In the genomic region with DNA sequence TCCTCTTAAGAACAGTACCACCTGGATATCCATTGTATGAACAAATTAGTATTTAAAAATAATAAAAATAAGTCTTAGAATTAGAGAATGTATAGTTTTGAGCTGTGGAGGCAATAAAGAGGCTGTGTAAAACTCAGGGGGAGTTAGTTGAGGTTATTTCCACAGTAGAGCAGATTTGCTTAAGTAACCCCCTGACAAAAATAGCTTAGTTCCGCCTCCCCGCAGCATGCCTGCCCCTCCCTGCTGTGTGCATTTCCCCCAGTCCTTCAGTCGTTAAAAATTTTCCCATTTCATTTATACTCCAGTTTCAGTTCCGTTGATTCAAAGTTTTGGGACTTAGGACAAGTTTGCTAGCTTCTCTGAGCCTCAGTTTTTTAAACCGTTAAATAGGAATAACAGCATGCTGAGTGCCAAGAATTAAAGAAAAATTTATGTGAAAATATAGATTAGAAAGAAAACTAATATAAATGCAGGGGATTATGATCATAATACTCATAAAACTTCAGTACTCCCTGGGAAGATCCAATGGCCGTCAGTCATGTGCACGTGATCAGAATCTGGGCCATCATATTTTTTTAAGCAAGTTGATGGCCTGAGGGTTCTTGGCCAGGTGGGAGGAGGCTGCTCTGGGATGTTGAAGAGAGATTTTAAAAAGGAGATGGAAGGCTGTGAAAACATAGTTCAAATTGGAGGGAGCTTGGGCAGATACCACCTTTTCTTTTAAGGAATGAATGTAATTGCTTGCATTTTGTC, we compare ENCODE assay signal across 8 cellular contexts. TPM values are rescaled to one million over a fixed set of nuclear protein-coding genes. Genes with fewer than 3 reads are reported as not detected.
A peak's percentile ranks its signal among the peaks of the same experiment; 100 is the strongest.
DNase-seq lines count a peak whose midpoint lies in the region; ATAC-seq, FAIRE-seq and TF ChIP-seq lines count a peak whose summit lies in the region.

No MANE protein-coding gene starts in this region.

- H3K27me3 ChIP-seq in HUES64 (ENCODE audit: insufficient read depth, low read length) = no peaks in the 10 kb centered on the region
- no peaks in the 10 kb centered on the region; a peak in 1 of 5 replicates for H3K27me3 ChIP-seq in HepG2 (ENCODE audit: control insufficient read depth in 1 of 2, insufficient read depth in 2 of 2, low read length in 2 of 2)

- WGBS in HUES64 = 11% methylated on average over 7 of the region's 7 CpGs
- WGBS in HepG2 (ENCODE audit: low lambda C conversion rate) = 46% methylated on average over 7 of the region's 7 CpGs

- TF ChIP-seq POLR2A in HepG2 (IDR thresholded peaks at IDR 0.05; ENCODE audit: insufficient read depth in 1 of 2, low read depth in 2 of 2, low read length in 2 of 2) = no peak

- H3K27ac Mint-ChIP-seq in activated naive CD8-positive, alpha-beta T cell treated with anti-CD3 and anti-CD28 coated beads, Interleukin-2, amount 50 U/mL, for 24 hours = peak overlapping the region; percentile 81

- CTCF ChIA-PET in HepG2 (lab: Yijun Ruan, JAX; ENCODE audit: low intra/inter-chr PET ratio, low total read pairs) = no interaction called here

- H3K4me1 ChIP-seq in HUES64 (ENCODE audit: insufficient read depth, low read length) (peaks cover 83% of the 10 kb centered on the region), HepG2 (ENCODE audit: insufficient read depth, low read length) (peaks cover 87% of the 10 kb centered on the region)

- H3K79me2 ChIP-seq in HepG2 (ENCODE audit: insufficient read depth, low read length) = peaks cover 22% of the 10 kb centered on the region

- H3K9me3 ChIP-seq in HUES64 (ENCODE audit: insufficient read depth, low read depth, low read length) (no peaks in the 10 kb centered on the region), HepG2 (ENCODE audit: low read length) (no peaks in the 10 kb centered on the region)

- H4K20me1 ChIP-seq in HepG2 (ENCODE audit: insufficient read depth, low read length) = no peaks in the 10 kb centered on the region

- H3K36me3 Mint-ChIP-seq in activated naive CD8-positive, alpha-beta T cell treated with anti-CD3 and anti-CD28 coated beads, Interleukin-2, amount 50 U/mL, for 24 hours (ENCODE audit: low read depth) = peaks cover 7% of the 10 kb centered on the region

- in situ Hi-C loops in HepG2 (cut with HindIII; ENCODE audit: extremely low pct_ligation_motif_present, low pct_unique_long_range_greater_than_20kb) = loop anchor here (5.0 kb wide), 1 partner anchor 45 kb away; no protein-coding TSS in a partner anchor

- H3K27me3 Mint-ChIP-seq in activated naive CD8-positive, alpha-beta T cell treated with anti-CD3 and anti-CD28 coated beads, Interleukin-2, amount 50 U/mL, for 24 hours = no peaks in the 10 kb centered on the region

- H2AFZ ChIP-seq in HepG2 (ENCODE audit: low read length) = no peak overlapping the region

- H3K27ac ChIP-seq in HUES64 (ENCODE audit: low read depth, low read length) (peak overlapping the region; percentile 85), HepG2 (ENCODE audit: extremely low read length, insufficient read depth, low read length) (peak overlapping the region; percentile 98)

- TF ChIP-seq EP300 in HepG2 (IDR thresholded peaks at IDR 0.05; ENCODE audit: low read depth in 2 of 2, low read length in 2 of 2) (no peak), HepG2 (CRISPR knock-in tag; IDR thresholded peaks at IDR 0.05; ENCODE audit: borderline replicate concordance) (no peak)

- H3K4me3 ChIP-seq in HUES64 (ENCODE audit: low read length) = peak overlapping the region; percentile 35
- peak overlapping the region in 1 of 3 experiments; percentile 38; a peak in 2 of 6 replicates for H3K4me3 ChIP-seq in HepG2 (replicated peaks in 1 of 3; ENCODE audit: insufficient read depth in 1 of 3, low read depth in 2 of 3, low read length in 3 of 3)

- H3K4me3 Mint-ChIP-seq in activated naive CD8-positive, alpha-beta T cell treated with anti-CD3 and anti-CD28 coated beads, Interleukin-2, amount 50 U/mL, for 24 hours = peak overlapping the region; percentile 63

- H3K4me2 ChIP-seq in HepG2 (ENCODE audit: low read depth, low read length) = peak overlapping the region; percentile 85

- H3K9ac ChIP-seq in HUES64 (ENCODE audit: low read depth, low read length) (peak overlapping the region; percentile 48; the same call in 1 of the 2 replicates), HepG2 (ENCODE audit: insufficient read depth, low read depth, low read length) (peak overlapping the region; percentile 97)

- TF ChIP-seq CTCF in HepG2 (CRISPR knock-in tag; IDR thresholded peaks at IDR 0.05) = no peak

- POLR2A ChIA-PET in HepG2 (lab: Yijun Ruan, JAX) = interaction anchor here (0.9 to 7.1 kb wide), 14 partner anchors 10 to 274 kb away, joined by 3 to 91 read pairs (median 4); a partner anchor contains a TSS

- BruUV-seq in HepG2 (replicated peaks; lab: Mats Ljungman, UMichigan) = no TSS peak

- TF ChIP-seq RAD21 in HepG2 (CRISPR knock-in tag; IDR thresholded peaks at IDR 0.05) = no peak

- peak; percentile 23 for ATAC-seq in GM18909 (IDR thresholded peaks at IDR 0.05; ENCODE audit: poor library complexity, unreplicated experiment)
- no peak for ATAC-seq in activated naive CD8-positive, alpha-beta T cell treated with anti-CD3 and anti-CD28 coated beads, Interleukin-2, amount 50 U/mL, for 24 hours
- no peak for ATAC-seq in HepG2

- H3K4me1 Mint-ChIP-seq in activated naive CD8-positive, alpha-beta T cell treated with anti-CD3 and anti-CD28 coated beads, Interleukin-2, amount 50 U/mL, for 24 hours = peaks cover 75% of the 10 kb centered on the region

- H3K36me3 ChIP-seq in HUES64 (ENCODE audit: insufficient read depth, low read length) = peaks cover 22% of the 10 kb centered on the region
- H3K36me3 ChIP-seq in HepG2 (replicated peaks in 1 of 2; ENCODE audit: control insufficient read depth in 1 of 2, insufficient read depth in 2 of 2, low read length in 2 of 2) = no peaks in the 10 kb centered on the region

- peak; percentile 47 for DNase-seq in A172 (ENCODE audit: low spot score)
- peak; percentile 27 for DNase-seq in activated naive CD8-positive, alpha-beta T cell treated with anti-CD3 and anti-CD28 coated beads, Interleukin-2, amount 50 U/mL, for 24 hours
- no peak for DNase-seq in HepG2 (ENCODE audit: low spot score)
- DNase-seq in AG08395 (ENCODE audit: low spot score) = no peak
- no peak for DNase-seq in activated T-cell treated with anti-CD3 and anti-CD28 coated beads, Interleukin-2, amount 50 U/mL, for 1 hour
- DNase-seq in NCI-H146 (lab: John Stamatoyannopoulos, UW) = no peak

- H3K9me3 Mint-ChIP-seq in activated naive CD8-positive, alpha-beta T cell treated with anti-CD3 and anti-CD28 coated beads, Interleukin-2, amount 50 U/mL, for 24 hours = no peaks in the 10 kb centered on the region

- intact Hi-C loops in HepG2 (cut with micrococcal nuclease; ENCODE audit: unreplicated experiment) = no loop called here

- FAIRE-seq in HepG2 (lab: Jason Lieb, UNC) = peak; percentile 26

TF ChIP-seq in HepG2, 621 proteins besides CTCF, POLR2A, EP300 and RAD21 (continues in another document):
- TF ChIP-seq, protein P1, sequence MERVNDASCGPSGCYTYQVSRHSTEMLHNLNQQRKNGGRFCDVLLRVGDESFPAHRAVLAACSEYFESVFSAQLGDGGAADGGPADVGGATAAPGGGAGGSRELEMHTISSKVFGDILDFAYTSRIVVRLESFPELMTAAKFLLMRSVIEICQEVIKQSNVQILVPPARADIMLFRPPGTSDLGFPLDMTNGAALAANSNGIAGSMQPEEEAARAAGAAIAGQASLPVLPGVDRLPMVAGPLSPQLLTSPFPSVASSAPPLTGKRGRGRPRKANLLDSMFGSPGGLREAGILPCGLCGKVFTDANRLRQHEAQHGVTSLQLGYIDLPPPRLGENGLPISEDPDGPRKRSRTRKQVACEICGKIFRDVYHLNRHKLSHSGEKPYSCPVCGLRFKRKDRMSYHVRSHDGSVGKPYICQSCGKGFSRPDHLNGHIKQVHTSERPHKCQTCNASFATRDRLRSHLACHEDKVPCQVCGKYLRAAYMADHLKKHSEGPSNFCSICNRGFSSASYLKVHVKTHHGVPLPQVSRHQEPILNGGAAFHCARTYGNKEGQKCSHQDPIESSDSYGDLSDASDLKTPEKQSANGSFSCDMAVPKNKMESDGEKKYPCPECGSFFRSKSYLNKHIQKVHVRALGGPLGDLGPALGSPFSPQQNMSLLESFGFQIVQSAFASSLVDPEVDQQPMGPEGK (CRISPR knock-in tag; IDR thresholded peaks at IDR 0.05) = peak; percentile 53; the same call in 1 of the 2 replicates
- no peak for TF ChIP-seq ZNF552 (CRISPR knock-in tag; IDR thresholded peaks at IDR 0.05; ENCODE audit: borderline replicate concordance)
- TF ChIP-seq NCOA1 (CRISPR knock-in tag; IDR thresholded peaks at IDR 0.05) = no peak
- no peak for TF ChIP-seq ZSCAN20 (CRISPR knock-in tag; IDR thresholded peaks at IDR 0.05; ENCODE audit: borderline replicate concordance)
- no peak for TF ChIP-seq PRMT3 (CRISPR knock-in tag; IDR thresholded peaks at IDR 0.05; ENCODE audit: borderline replicate concordance, low read depth)
- TF ChIP-seq ATF7 (IDR thresholded peaks at IDR 0.05) = no peak
- TF ChIP-seq ATF7 (CRISPR knock-in tag; IDR thresholded peaks at IDR 0.05) = no peak
- TF ChIP-seq ZNF546 (CRISPR knock-in tag; conservative IDR thresholded peaks at IDR 0.05) = no peak

RNA-seq across cellular contexts. Expression of a gene that starts 14.5 kb away (rescaled TPM):
- 140 and 141 TPM in 2 replicates for total RNA-seq in A172 (2014; rRNA removed; shearing (Covaris generic))
- 197 TPM for polyA plus RNA-seq in HUES64 (2013, experiment 1 of 2)
- 203 TPM for polyA plus RNA-seq in HUES64 (2013, experiment 2 of 2)
- 230 and 368 TPM in 2 replicates for total RNA-seq in HepG2 (2016; rRNA removed; fragmentation: Illumina TruSeq; extraction: Trizol)
- 31.8 and 45.4 TPM in 2 replicates for total RNA-seq in HepG2 (2016; cell fraction: cytosol; rRNA removed; fragmentation: Illumina TruSeq; extraction: Trizol; ENCODE audit: low read depth)
- 210 and 375 TPM in 2 replicates for total RNA-seq in HepG2 (2016; cell fraction: insoluble cytoplasmic fraction; rRNA removed; fragmentation: Illumina TruSeq; extraction: Trizol)
- total RNA-seq in HepG2 (2016; cell fraction: membrane; rRNA removed; fragmentation: Illumina TruSeq; extraction: Trizol) = 98.8 and 127 TPM in 2 replicates
- 947 and 961 TPM in 2 replicates for total RNA-seq in HepG2 (2016; cell fraction: nucleus; rRNA removed; fragmentation: Illumina TruSeq; extraction: Trizol)
- 861 and 880 TPM in 2 replicates for polyA plus RNA-seq in HepG2 (2011; rRNA removed)
- polyA plus RNA-seq in HepG2 (2011; cell fraction: cytosol; rRNA removed) = 346 and 636 TPM in 2 replicates
- polyA plus RNA-seq in HepG2 (2011; cell fraction: nucleus; rRNA removed) = 926 and 1,239 TPM in 2 replicates
- 836 and 868 TPM in 2 replicates for polyA plus RNA-seq in HepG2 (2012)
- 8.1 TPM in 2 replicates for polyA plus RNA-seq in HepG2 (2016; cell fraction: cytosol; fragmentation: Illumina TruSeq; extraction: Trizol; ENCODE audit: low read depth)
- polyA plus RNA-seq in HepG2 (2016; cell fraction: insoluble cytoplasmic fraction; fragmentation: Illumina TruSeq; extraction: Trizol; ENCODE audit: low read depth) = 138 and 148 TPM in 2 replicates
- 24.1 and 28.9 TPM in 2 replicates for polyA plus RNA-seq in HepG2 (2016; cell fraction: membrane; fragmentation: Illumina TruSeq; extraction: Trizol; ENCODE audit: low read depth)
- polyA plus RNA-seq in HepG2 (2016; cell fraction: nucleus; fragmentation: Illumina TruSeq; extraction: Trizol; ENCODE audit: insufficient read depth, low read depth) = 882 and 909 TPM in 2 replicates
- polyA minus RNA-seq in HepG2 (2011; rRNA and poly(A)+ RNA removed; ENCODE audit: low replicate concordance) = 406 and 1,055 TPM in 2 replicates
- polyA minus RNA-seq in HepG2 (2011; cell fraction: cytosol; rRNA and poly(A)+ RNA removed) = 1,075 and 1,302 TPM in 2 replicates
- 2,125 and 2,864 TPM in 2 replicates for polyA minus RNA-seq in HepG2 (2011; cell fraction: nucleus; rRNA and poly(A)+ RNA removed)

Comparison
In these comparisons a context has a peak if more than half of its experiments do, and no peak if none do; other contexts are left out.
1. DNase-seq: peak in A172 (single experiment) and activated naive CD8-positive, alpha-beta T cell treated with anti-CD3 and anti-CD28 coated beads, Interleukin-2, amount 50 U/mL, for 24 hours (single experiment); none in HepG2 (single experiment), AG08395 (single experiment), activated T-cell treated with anti-CD3 and anti-CD28 coated beads, Interleukin-2, amount 50 U/mL, for 1 hour (single experiment) and NCI-H146 (single experiment).